In the genomic region with DNA sequence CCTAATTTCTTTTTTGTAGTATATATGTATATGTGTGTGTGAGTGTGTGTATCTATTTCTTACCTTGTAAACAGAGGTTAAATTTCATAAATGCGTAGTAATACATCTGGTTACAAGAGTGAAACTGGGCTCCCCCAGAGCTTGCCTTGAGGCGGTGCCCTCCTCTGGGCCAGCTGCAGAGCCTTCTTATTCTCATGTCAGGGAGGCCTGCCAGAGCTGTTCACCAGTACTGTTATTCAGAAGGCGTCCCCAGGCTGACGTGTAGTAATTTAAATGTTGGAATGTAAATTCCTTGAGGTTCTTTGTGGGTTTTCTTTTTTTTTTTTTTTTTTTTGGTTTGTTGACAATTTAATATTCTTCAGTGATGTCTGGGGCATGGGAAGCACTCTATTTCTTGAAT, we compare ENCODE assay signal across 20 cellular contexts. TPM values are rescaled to one million over a fixed set of nuclear protein-coding genes. Genes with fewer than 3 reads are reported as not detected.
DNase-seq lines count a peak whose midpoint lies in the region; TF ChIP-seq lines count a peak whose summit lies in the region.
"Had no signal": no experiment of that assay in that cellular context is flagged by ENCODE, and none has a peak within 500 bp of the region (broad histone marks: within the 10 kb centered on the region; RNA-seq: fewer than 3 reads in every experiment).

No MANE protein-coding gene starts in this region.

- H2BK12ac ChIP-seq in mesenchymal stem cell (ENCODE audit: low read length in 2 of 2): no peak overlapping the region

- DNase-seq in AG10803 (ENCODE audit: low read depth) (peak; percentile 83), RPMI8226 (peak; percentile 65), dermis blood vessel endothelial cell (peak; percentile 41), mesenchymal stem cell (peak; percentile 66), ureter (ENCODE audit: low spot score) (no peak), DMS79 (lab: John Stamatoyannopoulos, UW) (no peak)
- DNase-seq in activated CD4-positive, alpha-beta T cell treated with anti-CD3 and anti-CD28 coated beads, Interleukin-2, amount 50 U/mL, for 1 hour: no peak
- no peak for DNase-seq in activated CD4-positive, alpha-beta T cell treated with anti-CD3 and anti-CD28 coated beads for 48 hours
- DNase-seq: activated naive CD4-positive, alpha-beta T cell treated with Interleukin-2 at 50 U/mL for 16 hours; Caco-2; effector memory CD8-positive, alpha-beta T cell; GDM1; H9; immature natural killer cell; MV-4-11; NCI-H1930; NCI-H446 treated with DMSO at 0.1 percent for 48 hours; SJCRH30; stomach; T1000 had no signal

- H3K4ac ChIP-seq in mesenchymal stem cell (ENCODE audit: low read depth in 1 of 2, low read length in 2 of 2): no peak overlapping the region

- no peak overlapping the region for H3K4me2 ChIP-seq in mesenchymal stem cell (ENCODE audit: low read length, poor library complexity, severe bottlenecking)

- H3K9ac ChIP-seq in mesenchymal stem cell (ENCODE audit: low read length): peak overlapping the region; percentile 62

- H3K4me3 ChIP-seq in AG10803 (ENCODE audit: low read length): no peak overlapping the region
- H3K4me3 ChIP-seq in mesenchymal stem cell (ENCODE audit: insufficient read depth in 1 of 2, low read depth in 1 of 2, low read length in 2 of 2): no peak overlapping the region
- H3K4me3 ChIP-seq: SJCRH30, stomach had no signal

- no peak overlapping the region for H3K14ac ChIP-seq in mesenchymal stem cell (ENCODE audit: low read length in 2 of 2)

- no peak overlapping the region for H2BK15ac ChIP-seq in mesenchymal stem cell (ENCODE audit: low read depth, poor library complexity, severe bottlenecking)

- H4K8ac ChIP-seq in mesenchymal stem cell (ENCODE audit: low read length): no peak overlapping the region

- H3K27ac ChIP-seq in mesenchymal stem cell (ENCODE audit: low read length, poor library complexity, severe bottlenecking): no peak overlapping the region
- H3K27ac ChIP-seq: SJCRH30 had no signal

- no peak overlapping the region for H2BK120ac ChIP-seq in mesenchymal stem cell (ENCODE audit: low read depth, low read length)

- H3K27me3 ChIP-seq in mesenchymal stem cell (ENCODE audit: control insufficient read depth in 1 of 2, insufficient read depth in 1 of 2, low read length in 2 of 2): no peaks in the 10 kb centered on the region
- H3K27me3 ChIP-seq: SJCRH30, stomach had no signal

- H4K91ac ChIP-seq in mesenchymal stem cell (ENCODE audit: low read length): no peak overlapping the region

- peaks cover 1% of the 10 kb centered on the region for H3K4me1 ChIP-seq in mesenchymal stem cell (ENCODE audit: control insufficient read depth, insufficient read depth, low read depth, low read length)
- H3K4me1 ChIP-seq: Caco-2, SJCRH30 had no signal

- H3K36me3 ChIP-seq in mesenchymal stem cell (ENCODE audit: control insufficient read depth in 1 of 2, insufficient read depth in 2 of 2, low read depth in 1 of 2, low read length in 2 of 2): peaks cover 17 to 82% of the 10 kb centered on the region in 2 experiments

- no peak for TF ChIP-seq CTCF in AG10803 (conservative IDR thresholded peaks at IDR 0.05; ENCODE audit: low read length)

- WGBS in mesenchymal stem cell: 61% methylated on average over 4 of the region's 4 CpGs

- H3K23ac ChIP-seq in mesenchymal stem cell (ENCODE audit: low read length in 2 of 2): no peak overlapping the region

- H3K79me1 ChIP-seq in mesenchymal stem cell (replicated peaks; ENCODE audit: low read length, poor library complexity, severe bottlenecking): peaks cover 21% of the 10 kb centered on the region

- peaks cover 15% of the 10 kb centered on the region for H3K9me3 ChIP-seq in mesenchymal stem cell (ENCODE audit: control insufficient read depth, low read length)
- H3K9me3 ChIP-seq: Caco-2, SJCRH30, stomach had no signal

- H2AK5ac ChIP-seq in mesenchymal stem cell (ENCODE audit: low read length, severe bottlenecking): no peak overlapping the region

- no peak overlapping the region for H3K18ac ChIP-seq in mesenchymal stem cell (ENCODE audit: low read depth in 1 of 2, low read length in 2 of 2)

- no peak overlapping the region for H2BK5ac ChIP-seq in mesenchymal stem cell (ENCODE audit: low read depth, low read length, poor library complexity, severe bottlenecking)

- H2AFZ ChIP-seq in mesenchymal stem cell (ENCODE audit: low read depth, low read length): no peak overlapping the region

RNA-seq across cellular contexts. Expression of a gene that starts 11.2 kb away (rescaled TPM):
- total RNA-seq in dermis blood vessel endothelial cell (80.2 and 95.4 TPM in 2 replicates), ureter (46.1 TPM)
- 45.9 TPM for polyA plus RNA-seq in mesenchymal stem cell (2013, experiment 1 of 2)
- polyA plus RNA-seq in mesenchymal stem cell (2013, experiment 2 of 2): 46.7 TPM

Comparison
In these comparisons a context has a peak if more than half of its experiments do, and no peak if none do; other contexts are left out.
1. DNase-seq: peak in AG10803 (single experiment), RPMI8226 (single experiment), dermis blood vessel endothelial cell (single experiment) and mesenchymal stem cell (single experiment); none in ureter (single experiment), activated CD4-positive, alpha-beta T cell treated with anti-CD3 and anti-CD28 coated beads, Interleukin-2, amount 50 U/mL, for 1 hour (single experiment), activated CD4-positive, alpha-beta T cell treated with anti-CD3 and anti-CD28 coated beads for 48 hours (single experiment) and DMS79 (single experiment).